15 cellular contexts compared by ENCODE assay signal in genomic region chr1:57089855-57090254, GRCh38.
"Had no signal": no experiment of that assay in that cellular context is flagged by ENCODE, and none has a peak within 500 bp of the region (broad histone marks: within the 10 kb centered on the region; RNA-seq: fewer than 3 reads in every experiment).

No MANE protein-coding gene starts in this region.

- H3K27me3 ChIP-seq: gastrocnemius medialis, tibial artery had no signal

- DNase-seq: cortex of kidney; dorsolateral prefrontal cortex; effector CD8-positive, alpha-beta T cell; gastrocnemius medialis; immature natural killer cell; naive thymus-derived CD4-positive, alpha-beta T cell; nephron progenitor cell; posterior cingulate gyrus; stimulated activated CD4-positive, alpha-beta T cell treated with anti-CD3 and anti-CD28 coated beads, Interleukin-15, amount 100 ng/mL, for 24 hours; stimulated activated CD4-positive, alpha-beta T cell treated with anti-CD3 and anti-CD28 coated beads, Interleukin-1b, Interleukin-23, amount 100 ng/mL, for 48 hours; stimulated activated CD4-positive, alpha-beta T cell treated with anti-CD3 and anti-CD28 coated beads, Interleukin-4, amount 100 ng/mL, for 24 hours; tibial artery had no signal

- H3K9me3 Mint-ChIP-seq: central memory CD8-positive, alpha-beta T cell; immature natural killer cell; nephron progenitor cell; stimulated activated memory B cell treated with anti-CD40 and anti-IgM and Interleukin-4, amounts not matched to agents 10 μg/mL and 1 μg/mL and 100 μg/mL, for 72 hours; stimulated activated naive CD8-positive, alpha-beta T cell treated with anti-CD3 and anti-CD28 coated beads, Interleukin-15, Interleukin-2, amounts not matched to agents 100 ng/mL and 50 ng/mL, for 24 hours had no signal

- H3K9me3 ChIP-seq: gastrocnemius medialis, tibial artery had no signal

- H3K4me3 ChIP-seq: dorsolateral prefrontal cortex, gastrocnemius medialis, tibial artery had no signal

- H3K4me1 ChIP-seq: gastrocnemius medialis had no signal

- H3K36me3 ChIP-seq: gastrocnemius medialis, tibial artery had no signal

- H3K27ac ChIP-seq: dorsolateral prefrontal cortex, gastrocnemius medialis, tibial artery had no signal

- H3K27ac Mint-ChIP-seq: immature natural killer cell; naive thymus-derived CD4-positive, alpha-beta T cell; nephron progenitor cell; stimulated activated memory B cell treated with anti-CD40 and anti-IgM and Interleukin-4, amounts not matched to agents 10 μg/mL and 1 μg/mL and 100 μg/mL, for 72 hours; stimulated activated naive CD8-positive, alpha-beta T cell treated with anti-CD3 and anti-CD28 coated beads, Interleukin-15, Interleukin-2, amounts not matched to agents 100 ng/mL and 50 ng/mL, for 24 hours had no signal

- H3K4me3 Mint-ChIP-seq: central memory CD8-positive, alpha-beta T cell; immature natural killer cell; naive thymus-derived CD4-positive, alpha-beta T cell; nephron progenitor cell; stimulated activated memory B cell treated with anti-CD40 and anti-IgM and Interleukin-4, amounts not matched to agents 10 μg/mL and 1 μg/mL and 100 μg/mL, for 72 hours; stimulated activated naive CD8-positive, alpha-beta T cell treated with anti-CD3 and anti-CD28 coated beads, Interleukin-15, Interleukin-2, amounts not matched to agents 100 ng/mL and 50 ng/mL, for 24 hours had no signal

- H3K27me3 Mint-ChIP-seq: central memory CD8-positive, alpha-beta T cell had no signal

- H3K36me3 Mint-ChIP-seq: immature natural killer cell; naive thymus-derived CD4-positive, alpha-beta T cell; stimulated activated memory B cell treated with anti-CD40 and anti-IgM and Interleukin-4, amounts not matched to agents 10 μg/mL and 1 μg/mL and 100 μg/mL, for 72 hours had no signal

- H3K4me1 Mint-ChIP-seq: central memory CD8-positive, alpha-beta T cell; immature natural killer cell; naive thymus-derived CD4-positive, alpha-beta T cell; stimulated activated memory B cell treated with anti-CD40 and anti-IgM and Interleukin-4, amounts not matched to agents 10 μg/mL and 1 μg/mL and 100 μg/mL, for 72 hours had no signal
